In the genomic region with DNA sequence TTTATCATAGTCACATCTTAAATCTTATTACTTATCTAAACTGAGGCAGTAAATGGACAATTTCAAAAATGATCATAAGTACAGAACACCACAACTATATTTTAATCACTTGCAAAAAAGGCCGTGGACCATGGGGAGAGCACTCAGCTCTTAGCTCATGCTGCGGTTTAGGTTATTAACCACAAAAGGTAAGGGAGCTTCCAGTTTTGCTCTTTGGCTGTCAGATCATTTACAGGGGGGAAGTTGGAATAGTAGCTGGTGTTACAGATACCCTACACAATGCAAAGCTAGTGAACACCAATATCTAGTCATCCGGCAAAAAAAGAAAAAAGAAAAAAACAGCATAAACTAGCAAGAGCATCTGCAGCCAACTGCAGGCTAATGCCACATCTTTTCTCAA, we compare ENCODE assay signal across 28 cellular contexts.
"Had no signal": no experiment of that assay in that cellular context is flagged by ENCODE, and none has a peak within 500 bp of the region (broad histone marks: within the 10 kb centered on the region; RNA-seq: fewer than 3 reads in every experiment).

No MANE protein-coding gene starts in this region.

- H3K27ac ChIP-seq: body of pancreas, Peyer's patch had no signal

- H3K36me3 ChIP-seq: Peyer's patch had no signal

- DNase-seq: activated CD4-positive, alpha-beta T cell treated with anti-CD3 and anti-CD28 coated beads, Interleukin-2, amount 10 ng/mL, durations not matched to agents 24 days and 14 days; activated CD4-positive, alpha-beta T cell treated with anti-CD3 and anti-CD28 coated beads, Interleukin-2, amount 50 U/mL, for 48 hours; activated CD4-positive, CD25-positive, alpha-beta regulatory T cell treated with anti-CD3 and anti-CD28 coated beads, Interleukin-2, amount 50 U/mL, for 72 hours; activated CD8-positive, alpha-beta memory T cell treated with anti-CD3 and anti-CD28 coated beads, Interleukin-2, amount 10 ng/mL, durations not matched to agents 7 days and 5 days; activated effector memory CD4-positive, alpha-beta T cell treated with Interleukin-2 at 50 U/mL for 16 hours; activated naive CD4-positive, alpha-beta T cell; activated T-cell treated with anti-CD3 and anti-CD28 coated beads, Interleukin-2, amount 50 U/mL, for 24 hours; aorta; body of pancreas; central memory CD4-positive, alpha-beta T cell; MV-4-11; NCI-H1105; NCI-H1436; NCI-H187; NCI-H2081 treated with DMSO at 0.1 percent for 48 hours; NCI-H2171; NCI-H2227 treated with DMSO at 0.1 percent for 48 hours; NCI-H446 treated with DMSO at 0.1 percent for 48 hours; NCI-H524 treated with DMSO at 0.1 percent for 48 hours; NCI-H82; NK-92 treated with Interleukin-12 subunit alpha and Interleukin-12 subunit beta, amount 100 ng/mL, for 24 hours; Peyer's patch; SHP77 treated with DMSO at 0.1 percent for 48 hours had no signal

- H3K27ac Mint-ChIP-seq: activated CD4-positive, alpha-beta T cell treated with anti-CD3 and anti-CD28 coated beads, Interleukin-2, amount 10 ng/mL, durations not matched to agents 24 days and 14 days; activated CD8-positive, alpha-beta memory T cell treated with anti-CD3 and anti-CD28 coated beads, Interleukin-2, amount 10 ng/mL, durations not matched to agents 7 days and 5 days; activated naive CD4-positive, alpha-beta T cell treated with anti-CD3 and anti-CD28 coated beads, Interleukin-2, amount 50 U/mL, for 24 hours; activated T-cell treated with anti-CD3 and anti-CD28 coated beads, Interleukin-2, amount 50 U/mL, for 24 hours; activated T-helper 1 cell treated with anti-CD3 and anti-CD28 coated beads, Interleukin-12 subunit alpha, Interleukin-12 subunit beta, Interleukin-2, Interleukin-4 antibody, amounts not matched to agents 30 ng/mL and 10 ng/mL and 1 ng/mL, durations not matched to agents 14 hours and 24 hours and 36 hours; T-helper 1 cell treated with Interleukin-12 subunit alpha and Interleukin-12 subunit beta and Interleukin-4 antibody, amounts not matched to agents 30 μg/mL and 1 μg/mL, for 36 hours; WTC11 had no signal

- H3K27me3 Mint-ChIP-seq: activated CD4-positive, alpha-beta T cell treated with anti-CD3 and anti-CD28 coated beads, Interleukin-2, amount 10 ng/mL, durations not matched to agents 24 days and 14 days; activated CD8-positive, alpha-beta memory T cell treated with anti-CD3 and anti-CD28 coated beads, Interleukin-2, amount 10 ng/mL, durations not matched to agents 7 days and 5 days; activated naive CD4-positive, alpha-beta T cell treated with anti-CD3 and anti-CD28 coated beads, Interleukin-2, amount 50 U/mL, for 24 hours; activated T-cell treated with anti-CD3 and anti-CD28 coated beads, Interleukin-2, amount 50 U/mL, for 24 hours had no signal

- H3K4me3 Mint-ChIP-seq: activated CD4-positive, alpha-beta T cell treated with anti-CD3 and anti-CD28 coated beads, Interleukin-2, amount 10 ng/mL, durations not matched to agents 24 days and 14 days; activated CD8-positive, alpha-beta memory T cell treated with anti-CD3 and anti-CD28 coated beads, Interleukin-2, amount 10 ng/mL, durations not matched to agents 7 days and 5 days; activated naive CD4-positive, alpha-beta T cell treated with anti-CD3 and anti-CD28 coated beads, Interleukin-2, amount 50 U/mL, for 24 hours; activated T-cell treated with anti-CD3 and anti-CD28 coated beads, Interleukin-2, amount 50 U/mL, for 24 hours; activated T-helper 1 cell treated with anti-CD3 and anti-CD28 coated beads, Interleukin-12 subunit alpha, Interleukin-12 subunit beta, Interleukin-2, Interleukin-4 antibody, amounts not matched to agents 30 ng/mL and 10 ng/mL and 1 ng/mL, durations not matched to agents 14 hours and 24 hours and 36 hours; T-helper 1 cell treated with Interleukin-12 subunit alpha and Interleukin-12 subunit beta and Interleukin-4 antibody, amounts not matched to agents 30 μg/mL and 1 μg/mL, for 36 hours; WTC11 had no signal

- H3K4me1 ChIP-seq: body of pancreas, Peyer's patch had no signal

- H3K27me3 ChIP-seq: body of pancreas, Peyer's patch had no signal

- H3K4me3 ChIP-seq: body of pancreas, K562, Peyer's patch had no signal

- H3K4me1 Mint-ChIP-seq: activated CD4-positive, alpha-beta T cell treated with anti-CD3 and anti-CD28 coated beads, Interleukin-2, amount 10 ng/mL, durations not matched to agents 24 days and 14 days; activated CD8-positive, alpha-beta memory T cell treated with anti-CD3 and anti-CD28 coated beads, Interleukin-2, amount 10 ng/mL, durations not matched to agents 7 days and 5 days; activated naive CD4-positive, alpha-beta T cell treated with anti-CD3 and anti-CD28 coated beads, Interleukin-2, amount 50 U/mL, for 24 hours; WTC11 had no signal

- ATAC-seq: activated CD8-positive, alpha-beta memory T cell treated with anti-CD3 and anti-CD28 coated beads, Interleukin-2, amount 10 ng/mL, durations not matched to agents 7 days and 5 days; body of pancreas; K562; WTC11 had no signal
